In the genomic region with DNA sequence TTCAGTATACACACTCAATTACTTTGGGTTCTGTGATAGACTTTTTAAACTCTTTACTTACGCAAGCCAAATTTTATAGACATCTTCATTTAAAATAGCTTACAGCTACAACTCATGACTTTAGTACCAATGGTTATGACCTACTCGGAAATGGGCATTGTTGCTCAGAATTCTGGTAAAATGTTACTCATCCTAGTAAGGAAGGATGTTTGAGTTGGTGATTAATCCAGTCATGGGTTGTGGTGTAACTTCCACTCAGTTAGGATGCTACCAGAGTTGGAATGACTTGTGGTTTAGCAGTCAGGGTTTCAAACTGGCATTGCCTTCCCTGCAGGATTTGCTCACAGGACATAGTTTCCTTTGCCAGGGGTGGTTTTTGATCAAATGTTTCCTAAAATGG, we compare ENCODE assay signal across 13 cellular contexts. TPM values are rescaled to one million over a fixed set of nuclear protein-coding genes. Genes with fewer than 3 reads are reported as not detected.
DNase-seq lines count a peak whose midpoint lies in the region; ATAC-seq and TF ChIP-seq lines count a peak whose summit lies in the region.
"Had no signal": no experiment of that assay in that cellular context is flagged by ENCODE, and none has a peak within 500 bp of the region (broad histone marks: within the 10 kb centered on the region; RNA-seq: fewer than 3 reads in every experiment).

No MANE protein-coding gene starts in this region.

- H3K4me3 ChIP-seq in naive thymus-derived CD4-positive, alpha-beta T cell (ENCODE audit: low read length): no peak overlapping the region
- no peak overlapping the region for H3K4me3 ChIP-seq in prostate gland
- H3K4me3 ChIP-seq: neural progenitor cell, suprapubic skin had no signal

- 81% methylated on average over 2 of the region's 2 CpGs for WGBS in prostate gland

- DNase-seq in CD1c-positive myeloid dendritic cell (ENCODE audit: extremely low spot score) (peak; percentile 89), LHCN-M2 (ENCODE audit: low read depth) (peak; percentile 97), GF-D8 (lab: John Stamatoyannopoulos, UW) (no peak), activated T-cell treated with anti-CD3 and anti-CD28 coated beads for 4 hours (no peak), prostate gland (ENCODE audit: low spot score) (no peak)
- DNase-seq in naive thymus-derived CD4-positive, alpha-beta T cell: no peak
- no peak for DNase-seq in activated CD8-positive, alpha-beta T cell treated with anti-CD3 and anti-CD28 coated beads for 36 hours
- DNase-seq: activated gamma-delta T cell, DND-41, RPMI8226 had no signal

- peak overlapping the region; percentile 65 for H3K27ac Mint-ChIP-seq in dendritic cell treated with granulocyte-macrophage colony-stimulating factor and Interleukin-4, amounts not matched to agents 40 ng/mL and 50 ng/mL, for 4 days
- no peak overlapping the region for H3K27ac Mint-ChIP-seq in naive thymus-derived CD4-positive, alpha-beta T cell
- no peak overlapping the region for H3K27ac Mint-ChIP-seq in activated CD8-positive, alpha-beta T cell treated with anti-CD3 and anti-CD28 coated beads for 36 hours

- H3K36me3 Mint-ChIP-seq in dendritic cell treated with granulocyte-macrophage colony-stimulating factor and Interleukin-4, amounts not matched to agents 40 ng/mL and 50 ng/mL, for 4 days (ENCODE audit: low read depth): no peaks in the 10 kb centered on the region
- H3K36me3 Mint-ChIP-seq in naive thymus-derived CD4-positive, alpha-beta T cell: no peaks in the 10 kb centered on the region
- no peaks in the 10 kb centered on the region for H3K36me3 Mint-ChIP-seq in activated CD8-positive, alpha-beta T cell treated with anti-CD3 and anti-CD28 coated beads for 36 hours (ENCODE audit: low read depth)
- H3K36me3 Mint-ChIP-seq: neural progenitor cell had no signal

- H3K27me3 ChIP-seq in naive thymus-derived CD4-positive, alpha-beta T cell (ENCODE audit: control insufficient read depth in 2 of 2, insufficient read depth in 2 of 2, low read length in 2 of 2): no peaks in the 10 kb centered on the region
- H3K27me3 ChIP-seq in prostate gland (replicated peaks; ENCODE audit: insufficient read depth): no peaks in the 10 kb centered on the region
- H3K27me3 ChIP-seq: neural progenitor cell, suprapubic skin had no signal

- H3K27ac ChIP-seq in naive thymus-derived CD4-positive, alpha-beta T cell (ENCODE audit: low read depth, low read length): no peak overlapping the region
- H3K27ac ChIP-seq in prostate gland: no peak overlapping the region
- H3K27ac ChIP-seq: neural progenitor cell, suprapubic skin had no signal

- intact Hi-C loops in dendritic cell treated with granulocyte-macrophage colony-stimulating factor and Interleukin-4, amounts not matched to agents 40 ng/mL and 50 ng/mL, for 4 days (cut with micrococcal nuclease): no loop called here
- intact Hi-C loops in naive thymus-derived CD4-positive, alpha-beta T cell (cut with micrococcal nuclease): no loop called here
- intact Hi-C loops in prostate gland (cut with DNase I): no loop called here
- intact Hi-C loops in activated CD8-positive, alpha-beta T cell treated with anti-CD3 and anti-CD28 coated beads for 36 hours (cut with micrococcal nuclease): no loop called here

- CTCF ChIA-PET in naive thymus-derived CD4-positive, alpha-beta T cell (lab: Charles Lee): no interaction called here
- CTCF ChIA-PET in activated CD8-positive, alpha-beta T cell treated with anti-CD3 and anti-CD28 coated beads for 36 hours (lab: Charles Lee): no interaction called here

- TF ChIP-seq POLR2A in prostate gland (IDR thresholded peaks at IDR 0.05): no peak

- no peaks in the 10 kb centered on the region for H3K9me3 Mint-ChIP-seq in dendritic cell treated with granulocyte-macrophage colony-stimulating factor and Interleukin-4, amounts not matched to agents 40 ng/mL and 50 ng/mL, for 4 days
- no peaks in the 10 kb centered on the region for H3K9me3 Mint-ChIP-seq in naive thymus-derived CD4-positive, alpha-beta T cell
- H3K9me3 Mint-ChIP-seq in activated CD8-positive, alpha-beta T cell treated with anti-CD3 and anti-CD28 coated beads for 36 hours: no peaks in the 10 kb centered on the region
- H3K9me3 Mint-ChIP-seq: neural progenitor cell had no signal

- H3K4me1 Mint-ChIP-seq in dendritic cell treated with granulocyte-macrophage colony-stimulating factor and Interleukin-4, amounts not matched to agents 40 ng/mL and 50 ng/mL, for 4 days (ENCODE audit: low read depth): peaks cover 43% of the 10 kb centered on the region
- peaks cover 0 to 12% (median 0%) of the 10 kb centered on the region in 7 donors for H3K4me1 Mint-ChIP-seq in naive thymus-derived CD4-positive, alpha-beta T cell
- no peaks in the 10 kb centered on the region for H3K4me1 Mint-ChIP-seq in activated CD8-positive, alpha-beta T cell treated with anti-CD3 and anti-CD28 coated beads for 36 hours (ENCODE audit: low read depth)
- H3K4me1 Mint-ChIP-seq: neural progenitor cell had no signal

- peaks cover 7% of the 10 kb centered on the region for H3K27me3 Mint-ChIP-seq in dendritic cell treated with granulocyte-macrophage colony-stimulating factor and Interleukin-4, amounts not matched to agents 40 ng/mL and 50 ng/mL, for 4 days
- peaks cover 0 to 15% (median 0%) of the 10 kb centered on the region in 5 donors for H3K27me3 Mint-ChIP-seq in naive thymus-derived CD4-positive, alpha-beta T cell
- no peaks in the 10 kb centered on the region for H3K27me3 Mint-ChIP-seq in activated CD8-positive, alpha-beta T cell treated with anti-CD3 and anti-CD28 coated beads for 36 hours

- peak; percentile 83 for ATAC-seq in naive thymus-derived CD4-positive, alpha-beta T cell
- no peak for ATAC-seq in activated CD8-positive, alpha-beta T cell treated with anti-CD3 and anti-CD28 coated beads for 36 hours

- H3K36me3 ChIP-seq in naive thymus-derived CD4-positive, alpha-beta T cell (ENCODE audit: control insufficient read depth in 2 of 3, insufficient read depth in 3 of 3, low read length in 3 of 3): no peaks in the 10 kb centered on the region
- no peaks in the 10 kb centered on the region for H3K36me3 ChIP-seq in prostate gland
- H3K36me3 ChIP-seq: neural progenitor cell, suprapubic skin had no signal

- TF ChIP-seq CTCF in prostate gland (IDR thresholded peaks at IDR 0.05): no peak
- no peak for TF ChIP-seq CTCF in activated CD8-positive, alpha-beta T cell treated with anti-CD3 and anti-CD28 coated beads for 36 hours (IDR thresholded peaks at IDR 0.05)

- no peaks in the 10 kb centered on the region for H3K9me3 ChIP-seq in naive thymus-derived CD4-positive, alpha-beta T cell (ENCODE audit: control insufficient read depth in 2 of 3, low read length in 3 of 3)
- no peaks in the 10 kb centered on the region for H3K9me3 ChIP-seq in prostate gland
- H3K9me3 ChIP-seq: suprapubic skin had no signal

- POLR2A ChIA-PET in naive thymus-derived CD4-positive, alpha-beta T cell (lab: Charles Lee): no interaction called here
- POLR2A ChIA-PET in activated CD8-positive, alpha-beta T cell treated with anti-CD3 and anti-CD28 coated beads for 36 hours (lab: Charles Lee): no interaction called here

- no peak overlapping the region for H3K4me3 Mint-ChIP-seq in dendritic cell treated with granulocyte-macrophage colony-stimulating factor and Interleukin-4, amounts not matched to agents 40 ng/mL and 50 ng/mL, for 4 days
- no peak overlapping the region for H3K4me3 Mint-ChIP-seq in naive thymus-derived CD4-positive, alpha-beta T cell
- H3K4me3 Mint-ChIP-seq in activated CD8-positive, alpha-beta T cell treated with anti-CD3 and anti-CD28 coated beads for 36 hours: no peak overlapping the region
- H3K4me3 Mint-ChIP-seq: neural progenitor cell had no signal

- H3K4me1 ChIP-seq in naive thymus-derived CD4-positive, alpha-beta T cell (ENCODE audit: control insufficient read depth in 2 of 2, insufficient read depth in 2 of 2, low read length in 2 of 2): no peaks in the 10 kb centered on the region
- no peaks in the 10 kb centered on the region for H3K4me1 ChIP-seq in prostate gland (replicated peaks)
- H3K4me1 ChIP-seq: suprapubic skin had no signal

RNA-seq across cellular contexts. Expression of a gene that starts 7.4 kb away (rescaled TPM):
- total RNA-seq in LHCN-M2 (2014; rRNA removed) (63.1 and 71.8 TPM in 2 replicates), prostate gland (10 to 100 TPM; 32.0 to 63.5 TPM)
- polyA plus RNA-seq in LHCN-M2 (2012): 19.9 TPM
- total RNA-seq in naive thymus-derived CD4-positive, alpha-beta T cell: 10 to 100 TPM; 29.2 to 49.3 (median 31.4) TPM
- 1 to 10 TPM; 4.6 to 9.7 TPM for polyA plus RNA-seq in naive thymus-derived CD4-positive, alpha-beta T cell
- 10 to 100 TPM; 21.5 to 22.9 TPM for total RNA-seq in activated CD8-positive, alpha-beta T cell treated with anti-CD3 and anti-CD28 coated beads for 36 hours

Comparison
In these comparisons a context has a peak if more than half of its experiments do, and no peak if none do; other contexts are left out.
1. DNase-seq: peak in CD1c-positive myeloid dendritic cell (single experiment) and LHCN-M2 (single experiment); none in naive thymus-derived CD4-positive, alpha-beta T cell (0 of 9), GF-D8 (single experiment), activated T-cell treated with anti-CD3 and anti-CD28 coated beads for 4 hours (single experiment), prostate gland (single experiment) and activated CD8-positive, alpha-beta T cell treated with anti-CD3 and anti-CD28 coated beads for 36 hours (single experiment).